13 cellular contexts compared by ENCODE assay signal in the genomic region with DNA sequence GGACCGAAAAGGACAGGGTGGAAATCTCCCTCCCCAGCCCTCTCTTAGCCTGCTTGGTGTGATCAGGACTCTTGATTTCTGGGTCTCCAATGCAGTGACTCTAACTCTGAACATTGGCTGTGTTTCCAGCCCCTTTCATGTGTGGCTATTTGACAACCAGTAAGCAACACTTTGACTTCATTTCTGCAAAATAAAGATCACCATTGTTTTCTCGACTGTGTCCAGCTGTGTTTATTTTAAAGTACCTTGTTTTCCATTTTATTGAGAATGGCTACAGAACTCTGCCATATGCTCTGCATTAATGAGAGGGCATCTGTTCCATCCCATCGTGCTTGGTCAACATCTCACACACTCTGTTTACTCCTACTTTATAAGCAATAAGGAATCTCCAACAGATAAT.
DNase-seq lines count a peak whose midpoint lies in the region; ATAC-seq and TF ChIP-seq lines count a peak whose summit lies in the region.
"Had no signal": no experiment of that assay in that cellular context is flagged by ENCODE, and none has a peak within 500 bp of the region (broad histone marks: within the 10 kb centered on the region; RNA-seq: fewer than 3 reads in every experiment).

No MANE protein-coding gene starts in this region.

- H3K9me3 Mint-ChIP-seq in CD14-positive monocyte, result no peaks in the 10 kb centered on the region
- H3K9me3 Mint-ChIP-seq in activated CD8-positive, alpha-beta T cell treated with anti-CD3 and anti-CD28 coated beads, Interleukin-2, amount 10 ng/mL, durations not matched to agents 7 days and 5 days (ENCODE audit: insufficient read depth), result no peaks in the 10 kb centered on the region
- no peaks in the 10 kb centered on the region for H3K9me3 Mint-ChIP-seq in naive thymus-derived CD8-positive, alpha-beta T cell

- intact Hi-C loops in CD14-positive monocyte (cut with micrococcal nuclease), result loop anchor here in 1 of 2 donors (2.0 kb wide), 1 partner anchor 97 kb away; no protein-coding TSS in a partner anchor

- peaks cover 0 to 1% (median 0%) of the 10 kb centered on the region in 3 donors for H3K27me3 Mint-ChIP-seq in CD14-positive monocyte (ENCODE audit: low read depth in 3 of 3)
- no peaks in the 10 kb centered on the region for H3K27me3 Mint-ChIP-seq in activated CD8-positive, alpha-beta T cell treated with anti-CD3 and anti-CD28 coated beads, Interleukin-2, amount 10 ng/mL, durations not matched to agents 7 days and 5 days (ENCODE audit: low read depth)
- H3K27me3 Mint-ChIP-seq in naive thymus-derived CD8-positive, alpha-beta T cell, result no peaks in the 10 kb centered on the region

- no peak overlapping the region for H3K4me3 Mint-ChIP-seq in CD14-positive monocyte
- no peak overlapping the region for H3K4me3 Mint-ChIP-seq in activated CD8-positive, alpha-beta T cell treated with anti-CD3 and anti-CD28 coated beads, Interleukin-2, amount 10 ng/mL, durations not matched to agents 7 days and 5 days
- peak overlapping the region in 2 of 10 donors; percentile 73 to 81 for H3K4me3 Mint-ChIP-seq in naive thymus-derived CD8-positive, alpha-beta T cell

- no peak for TF ChIP-seq CTCF in CD14-positive monocyte (IDR thresholded peaks at IDR 0.05)

- DNase-seq in CD14-positive monocyte (ENCODE audit: low spot score), result no peak
- DNase-seq in DMS 273 (lab: John Stamatoyannopoulos, UW; ENCODE audit: unreplicated experiment), result peak; percentile 71
- no peak for DNase-seq in activated CD8-positive, alpha-beta T cell treated with anti-CD3 and anti-CD28 coated beads, Interleukin-2, amount 10 ng/mL, durations not matched to agents 7 days and 5 days
- DNase-seq in naive thymus-derived CD8-positive, alpha-beta T cell, result no peak
- no peak for DNase-seq in HPDE6-E6E7 (ENCODE audit: extremely low spot score)
- DNase-seq in dedifferentiated amniotic fluid mesenchymal stem cell (ENCODE audit: extremely low spot score), result no peak
- DNase-seq in HT-29 (ENCODE audit: low spot score), result no peak
- DNase-seq: hippocampal formation; KG1; left lung; stimulated activated CD4-positive, alpha-beta T cell treated with anti-CD3 and anti-CD28 coated beads, Interleukin-2, amount 100 ng/mL, for 24 hours; T1000; uterus had no signal

- no peak for ATAC-seq in activated CD8-positive, alpha-beta T cell treated with anti-CD3 and anti-CD28 coated beads, Interleukin-2, amount 10 ng/mL, durations not matched to agents 7 days and 5 days
- no peak for ATAC-seq in naive thymus-derived CD8-positive, alpha-beta T cell
- ATAC-seq: left lung had no signal

- H3K4me1 Mint-ChIP-seq in CD14-positive monocyte, result peaks cover 61% of the 10 kb centered on the region
- peaks cover 87% of the 10 kb centered on the region for H3K4me1 Mint-ChIP-seq in activated CD8-positive, alpha-beta T cell treated with anti-CD3 and anti-CD28 coated beads, Interleukin-2, amount 10 ng/mL, durations not matched to agents 7 days and 5 days (ENCODE audit: low read depth)
- peaks cover 45 to 92% (median 81%) of the 10 kb centered on the region in 4 donors for H3K4me1 Mint-ChIP-seq in naive thymus-derived CD8-positive, alpha-beta T cell

- POLR2A ChIA-PET in activated CD8-positive, alpha-beta T cell treated with anti-CD3 and anti-CD28 coated beads, Interleukin-2, amount 10 ng/mL, durations not matched to agents 7 days and 5 days (lab: Charles Lee), result interaction anchor here (1.5 to 19.7 kb wide), 4 partner anchors 43 to 106 kb away, joined by 5 to 361 read pairs (median 22); partner anchors contain the start of genes RSPH3 and TAGAP
- POLR2A ChIA-PET in naive thymus-derived CD8-positive, alpha-beta T cell (lab: Charles Lee), result interaction anchor here (1.5 to 8.3 kb wide), 5 partner anchors 11 to 97 kb away, joined by 4 to 183 read pairs (median 29); partner anchors contain the start of gene TAGAP

- H3K27ac Mint-ChIP-seq in CD14-positive monocyte, result peak overlapping the region in 5 of 7 donors; percentile 80 to 93 (median 88)
- peak overlapping the region; percentile 93 for H3K27ac Mint-ChIP-seq in activated CD8-positive, alpha-beta T cell treated with anti-CD3 and anti-CD28 coated beads, Interleukin-2, amount 10 ng/mL, durations not matched to agents 7 days and 5 days
- H3K27ac Mint-ChIP-seq in naive thymus-derived CD8-positive, alpha-beta T cell, result peak overlapping the region in 9 of 10 donors; percentile 88 to 97 (median 94)

- CTCF ChIA-PET in activated CD8-positive, alpha-beta T cell treated with anti-CD3 and anti-CD28 coated beads, Interleukin-2, amount 10 ng/mL, durations not matched to agents 7 days and 5 days (lab: Charles Lee), result interaction anchor here (0.8 to 18.9 kb wide), 9 partner anchors 11 to 135 kb away, joined by 3 to 522 read pairs (median 16); partner anchors contain the start of genes RSPH3 and TAGAP

- H3K36me3 Mint-ChIP-seq in CD14-positive monocyte, result peaks cover 10 to 16% of the 10 kb centered on the region in 2 donors
- no peaks in the 10 kb centered on the region for H3K36me3 Mint-ChIP-seq in activated CD8-positive, alpha-beta T cell treated with anti-CD3 and anti-CD28 coated beads, Interleukin-2, amount 10 ng/mL, durations not matched to agents 7 days and 5 days (ENCODE audit: low read depth)
- H3K36me3 Mint-ChIP-seq in naive thymus-derived CD8-positive, alpha-beta T cell, result no peaks in the 10 kb centered on the region
